In genomic region chr1:174239541-174239940, GRCh38 we compare ENCODE assay signal across 23 cellular contexts.
A peak's percentile ranks its signal among the peaks of the same experiment; 100 is the strongest.
DNase-seq lines count a peak whose midpoint lies in the region; ATAC-seq and TF ChIP-seq lines count a peak whose summit lies in the region.
"Had no signal": no experiment of that assay in that cellular context is flagged by ENCODE, and none has a peak within 500 bp of the region (broad histone marks: within the 10 kb centered on the region; RNA-seq: fewer than 3 reads in every experiment).

No MANE protein-coding gene starts in this region.

- ATAC-seq in Panc1 (no peak), GM18498 (IDR thresholded peaks at IDR 0.05; ENCODE audit: unreplicated experiment) (no peak), GM21360 (IDR thresholded peaks at IDR 0.05; ENCODE audit: unreplicated experiment) (no peak)
- ATAC-seq: CD8-positive, alpha-beta T cell; stimulated activated naive B cell treated with anti-CD40 and anti-IgM and Interleukin-4, amounts not matched to agents 10 μg/mL and 1 μg/mL and 100 μg/mL, for 72 hours had no signal

- H3K9me3 Mint-ChIP-seq in Calu3 (ENCODE audit: low read depth, unreplicated experiment) (no peaks in the 10 kb centered on the region), neural crest cell (no peaks in the 10 kb centered on the region)
- H3K9me3 Mint-ChIP-seq: CD8-positive, alpha-beta T cell; central memory CD8-positive, alpha-beta T cell; stimulated activated naive B cell treated with anti-CD40 and anti-IgM and Interleukin-4, amounts not matched to agents 10 μg/mL and 1 μg/mL and 100 μg/mL, for 72 hours had no signal

- H3K36me3 ChIP-seq in Panc1 (ENCODE audit: control insufficient read depth, insufficient read depth, low read length) (no peaks in the 10 kb centered on the region), esophagus squamous epithelium (peaks cover 0 to 33% (median 0%) of the 10 kb centered on the region in 3 donors)
- H3K36me3 ChIP-seq: thyroid gland had no signal

- H3K27me3 Mint-ChIP-seq in Calu3 (ENCODE audit: unreplicated experiment) (no peaks in the 10 kb centered on the region), neural crest cell (ENCODE audit: low read depth) (no peaks in the 10 kb centered on the region)
- H3K27me3 Mint-ChIP-seq: central memory CD8-positive, alpha-beta T cell; stimulated activated naive B cell treated with anti-CD40 and anti-IgM and Interleukin-4, amounts not matched to agents 10 μg/mL and 1 μg/mL and 100 μg/mL, for 72 hours had no signal

- H3K9me3 ChIP-seq in Panc1 (ENCODE audit: control insufficient read depth, insufficient read depth, low read depth, low read length) (no peaks in the 10 kb centered on the region), esophagus squamous epithelium (no peaks in the 10 kb centered on the region)
- H3K9me3 ChIP-seq: MG63, Peyer's patch, right atrium auricular region, thyroid gland had no signal

- H3K27ac Mint-ChIP-seq in Calu3 (ENCODE audit: unreplicated experiment) (peak overlapping the region; percentile 14), neural crest cell (ENCODE audit: unreplicated experiment) (no peak overlapping the region)
- H3K27ac Mint-ChIP-seq: CD8-positive, alpha-beta T cell had no signal

- H3K4me1 Mint-ChIP-seq in Calu3 (ENCODE audit: low read depth, unreplicated experiment) (peaks cover 9% of the 10 kb centered on the region), neural crest cell (peaks cover 5% of the 10 kb centered on the region)

- TF ChIP-seq CTCF in Calu3 (IDR thresholded peaks at IDR 0.05; ENCODE audit: unreplicated experiment) (no peak), Panc1 (IDR thresholded peaks at IDR 0.05) (no peak), esophagus squamous epithelium (IDR thresholded peaks at IDR 0.05) (no peak), neural crest cell (conservative IDR thresholded peaks at IDR 0.05) (no peak)

- TF ChIP-seq POLR2A in esophagus squamous epithelium (IDR thresholded peaks at IDR 0.05), result no peak

- H3K27me3 ChIP-seq in Panc1 (ENCODE audit: control insufficient read depth, insufficient read depth, low read length) (no peaks in the 10 kb centered on the region), esophagus squamous epithelium (no peaks in the 10 kb centered on the region)
- H3K27me3 ChIP-seq: MG63, Peyer's patch, right atrium auricular region, thyroid gland had no signal

- in situ Hi-C loops in Panc1 (cut with HindIII; ENCODE audit: low pct_unique_long_range_greater_than_20kb, low sequenced_read_pairs), result no loop called here

- CTCF ChIA-PET in Calu3 (lab: Charles Lee) (interaction anchor here (0.6 kb wide), 1 partner anchor 462 kb away, joined by 7 read pairs; no protein-coding TSS in a partner anchor), Panc1 (lab: Charles Lee) (no interaction called here)

- H3K4me3 Mint-ChIP-seq in Calu3 (ENCODE audit: low read depth, unreplicated experiment) (peak overlapping the region; percentile 58), neural crest cell (peak overlapping the region; percentile 76)
- H3K4me3 Mint-ChIP-seq: CD8-positive, alpha-beta T cell; central memory CD8-positive, alpha-beta T cell; stimulated activated naive B cell treated with anti-CD40 and anti-IgM and Interleukin-4, amounts not matched to agents 10 μg/mL and 1 μg/mL and 100 μg/mL, for 72 hours had no signal

- 60 to 73% methylated on average over 1 of the region's 1 CpG for WGBS in esophagus squamous epithelium, 2 donors

- intact Hi-C loops in Calu3 (cut with micrococcal nuclease; ENCODE audit: unreplicated experiment), result no loop called here
- intact Hi-C loops in Panc1 (cut with micrococcal nuclease; ENCODE audit: unreplicated experiment), result no loop called here
- intact Hi-C loops in esophagus squamous epithelium (cut with DNase I), result no loop called here

- H3K4me3 ChIP-seq in Panc1 (ENCODE audit: low read depth in 2 of 2, low read length in 2 of 2) (peak overlapping the region; percentile 34 to 54; a peak in 3 of 4 replicates), esophagus squamous epithelium (peak overlapping the region in 3 of 4 donors; percentile 22 to 36 (median 35))
- H3K4me3 ChIP-seq: MG63, Peyer's patch, right atrium auricular region, thyroid gland had no signal

- POLR2A ChIA-PET in Panc1 (lab: Charles Lee), result no interaction called here

- H3K4me1 ChIP-seq in Panc1 (ENCODE audit: control insufficient read depth, insufficient read depth, low read length) (peaks cover 4% of the 10 kb centered on the region), esophagus squamous epithelium (peaks cover 0 to 11% (median 0%) of the 10 kb centered on the region in 3 donors)
- H3K4me1 ChIP-seq: Peyer's patch, right atrium auricular region had no signal

- DNase-seq in Calu3 (no peak), Panc1 (ENCODE audit: low read depth, low spot score) (no peak), esophagus squamous epithelium (lab: John Stamatoyannopoulos, UW) (no peak), neural crest cell (ENCODE audit: low read depth, low spot score) (no peak), DMS79 treated with DMSO at 0.1 percent for 48 hours (lab: John Stamatoyannopoulos, UW) (no peak), SK-N-DZ (ENCODE audit: low spot score) (no peak)
- DNase-seq: ACHN; activated CD4-positive, alpha-beta T cell treated with anti-CD3 and anti-CD28 coated beads for 48 hours; activated effector memory CD4-positive, alpha-beta T cell treated with Interleukin-2 at 50 U/mL for 16 hours; amniotic stem cell; CD8-positive, alpha-beta T cell; effector memory CD4-positive, alpha-beta T cell; hippocampal formation; MG63; NCI-H1436 treated with DMSO at 0.1 percent for 48 hours; NCI-H82; Peyer's patch; stimulated activated naive B cell treated with anti-CD40 and anti-IgM and Interleukin-4, amounts not matched to agents 10 μg/mL and 1 μg/mL and 100 μg/mL, for 72 hours; thyroid gland had no signal

- H3K36me3 Mint-ChIP-seq in Calu3 (ENCODE audit: insufficient read depth, unreplicated experiment) (no peaks in the 10 kb centered on the region), neural crest cell (ENCODE audit: low read depth) (peaks cover 10% of the 10 kb centered on the region)

- BruUV-seq in Calu3 (replicated peaks; lab: Mats Ljungman, UMichigan) (no TSS peak), Panc1 (replicated peaks; lab: Mats Ljungman, UMichigan) (no TSS peak)

- H3K27ac ChIP-seq in Panc1 (ENCODE audit: low read length) (peak overlapping the region; percentile 90), esophagus squamous epithelium (peak overlapping the region in 3 of 4 donors; percentile 77 to 88 (median 88))
- H3K27ac ChIP-seq: Peyer's patch, right atrium auricular region, thyroid gland had no signal
